In genomic region chr20:23141016-23141415, GRCh38 we compare ENCODE assay signal across 26 cellular contexts. TPM values are rescaled to one million over a fixed set of nuclear protein-coding genes. Genes with fewer than 3 reads are reported as not detected.
DNase-seq lines count a peak whose midpoint lies in the region; ATAC-seq and TF ChIP-seq lines count a peak whose summit lies in the region.
"Had no signal": no experiment of that assay in that cellular context is flagged by ENCODE, and none has a peak within 500 bp of the region (broad histone marks: within the 10 kb centered on the region; RNA-seq: fewer than 3 reads in every experiment).

No MANE protein-coding gene starts in this region.

- ATAC-seq in right cardiac atrium (no peak), Right ventricle myocardium superior (ENCODE audit: poor library complexity) (no peak), psoas muscle (no peak), HG03460 (IDR thresholded peaks at IDR 0.05; ENCODE audit: unreplicated experiment) (no peak)
- ATAC-seq: activated CD4-positive, CD25-positive, alpha-beta regulatory T cell treated with anti-CD3 and anti-CD28 coated beads, Interleukin-2, amount 50 U/mL, for 24 hours; left lung; natural killer cell treated with Interleukin-12 subunit alpha and Interleukin-12 subunit beta and Interleukin-15 and Interleukin-18, amount 100 ng/mL, for 72 hours had no signal

- 94% methylated on average over 6 of the region's 6 CpGs for WGBS in right cardiac atrium
- WGBS in esophagus squamous epithelium, 2 donors: 86 to 90% methylated on average over 4 to 6 of the region's 6 CpGs
- WGBS in psoas muscle, 3 donors: 75 to 79% (median 78%) methylated on average over 6 of the region's 6 CpGs

- TF ChIP-seq CTCF in esophagus squamous epithelium (IDR thresholded peaks at IDR 0.05): no peak
- TF ChIP-seq CTCF in psoas muscle (IDR thresholded peaks at IDR 0.05): no peak

- no peaks in the 10 kb centered on the region for H3K27me3 ChIP-seq in right cardiac atrium (ENCODE audit: control insufficient read depth, insufficient read depth)
- H3K27me3 ChIP-seq in esophagus squamous epithelium: no peaks in the 10 kb centered on the region
- no peaks in the 10 kb centered on the region for H3K27me3 ChIP-seq in psoas muscle (ENCODE audit: insufficient read depth in 3 of 3, low read length in 2 of 3)
- H3K27me3 ChIP-seq: left lung had no signal

- H3K36me3 ChIP-seq in esophagus squamous epithelium: no peaks in the 10 kb centered on the region
- no peaks in the 10 kb centered on the region for H3K36me3 ChIP-seq in psoas muscle (ENCODE audit: insufficient read depth in 1 of 2, low read depth in 1 of 2)
- H3K36me3 ChIP-seq: left lung had no signal

- H3K9me3 ChIP-seq in right cardiac atrium (ENCODE audit: control insufficient read depth, low read length) (no peaks in the 10 kb centered on the region), esophagus squamous epithelium (no peaks in the 10 kb centered on the region), psoas muscle (no peaks in the 10 kb centered on the region)
- H3K9me3 ChIP-seq: Caco-2, left lung had no signal

- peak in 2 of 3 donors; percentile 38 to 49 for DNase-seq in right cardiac atrium
- DNase-seq in Right ventricle myocardium superior: no peak
- no peak for DNase-seq in esophagus squamous epithelium (lab: John Stamatoyannopoulos, UW)
- peak in 1 of 2 donors; percentile 52 for DNase-seq in psoas muscle
- DNase-seq in COLO668 (lab: John Stamatoyannopoulos, UW; ENCODE audit: unreplicated experiment): no peak
- no peak for DNase-seq in NCI-H2196 (lab: John Stamatoyannopoulos, UW; ENCODE audit: unreplicated experiment)
- no peak for DNase-seq in C1 segment of cervical spinal cord (lab: John Stamatoyannopoulos, UW)
- DNase-seq: activated CD4-positive, alpha-beta memory T cell treated with anti-CD3 and anti-CD28 coated beads for 36 hours; activated naive CD8-positive, alpha-beta T cell treated with anti-CD3 and anti-CD28 coated beads, Interleukin-2, amount 10 ng/mL, durations not matched to agents 7 days and 5 days; caudate nucleus; GDM1; midbrain; NCI-H1105 treated with DMSO at 0.1 percent for 48 hours; NCI-H1930; NCI-H345; NCI-H748 treated with DMSO at 0.1 percent for 48 hours; stimulated activated naive CD4-positive, alpha-beta T cell treated with Interleukin-2 at 50 U/mL for 16 hours had no signal

- H3K4me1 ChIP-seq in right cardiac atrium (ENCODE audit: control insufficient read depth, insufficient read depth, low read length) (no peaks in the 10 kb centered on the region), esophagus squamous epithelium (peaks cover 35 to 83% (median 68%) of the 10 kb centered on the region in 3 donors), psoas muscle (peaks cover 74% of the 10 kb centered on the region)
- H3K4me1 ChIP-seq: Caco-2, parathyroid adenoma had no signal

- H3K4me3 ChIP-seq in right cardiac atrium (ENCODE audit: low read length) (no peak overlapping the region), esophagus squamous epithelium (no peak overlapping the region), psoas muscle (no peak overlapping the region)
- H3K4me3 ChIP-seq: left lung, SK-N-MC had no signal

- intact Hi-C loops in right cardiac atrium (cut with DNase I) (no loop called here), Right ventricle myocardium superior (cut with DNase I) (no loop called here), esophagus squamous epithelium (cut with DNase I) (loop anchor here (5.0 kb wide), 1 partner anchor 44 kb away; no protein-coding TSS in a partner anchor), psoas muscle (cut with DNase I) (no loop called here)

- TF ChIP-seq POLR2A in esophagus squamous epithelium (IDR thresholded peaks at IDR 0.05): no peak

- no peak overlapping the region for H3K27ac ChIP-seq in right cardiac atrium (ENCODE audit: low read length)
- peak overlapping the region; percentile 84 to 90 (median 88) for H3K27ac ChIP-seq in esophagus squamous epithelium
- peak overlapping the region; percentile 96 for H3K27ac ChIP-seq in psoas muscle
- H3K27ac ChIP-seq: parathyroid adenoma, SK-N-MC had no signal

RNA-seq across cellular contexts. Expression of gene CD93, which starts 54.9 kb away (rescaled TPM):
- total RNA-seq in right cardiac atrium (10 to 100 TPM; 25.6 to 51.6 (median 41.7) TPM), Right ventricle myocardium superior (37.0 TPM), esophagus squamous epithelium (10 to 100 TPM in 2 of 4 donors, 1 to 10 TPM in 2; 4.5 to 22.9 (median 14.6) TPM), psoas muscle (10 to 100 TPM; 17.6 to 35.7 (median 34.6) TPM)
- polyA plus RNA-seq in right cardiac atrium (14.1 TPM), psoas muscle (10 to 100 TPM in 1 of 3 donors, 1 to 10 TPM in 2; 7.7 to 15.5 (median 9.5) TPM)
- total RNA-seq: Caco-2, fibroblast of lung, H4 had no signal

Comparison
In these comparisons a context has a peak if more than half of its experiments do, and no peak if none do; other contexts are left out.
1. DNase-seq: peak in right cardiac atrium (2 of 3); none in Right ventricle myocardium superior (single experiment), esophagus squamous epithelium (single experiment), COLO668 (single experiment), NCI-H2196 (single experiment) and C1 segment of cervical spinal cord (0 of 14).